ENCODE assay signal across 11 cellular contexts in the genomic region with DNA sequence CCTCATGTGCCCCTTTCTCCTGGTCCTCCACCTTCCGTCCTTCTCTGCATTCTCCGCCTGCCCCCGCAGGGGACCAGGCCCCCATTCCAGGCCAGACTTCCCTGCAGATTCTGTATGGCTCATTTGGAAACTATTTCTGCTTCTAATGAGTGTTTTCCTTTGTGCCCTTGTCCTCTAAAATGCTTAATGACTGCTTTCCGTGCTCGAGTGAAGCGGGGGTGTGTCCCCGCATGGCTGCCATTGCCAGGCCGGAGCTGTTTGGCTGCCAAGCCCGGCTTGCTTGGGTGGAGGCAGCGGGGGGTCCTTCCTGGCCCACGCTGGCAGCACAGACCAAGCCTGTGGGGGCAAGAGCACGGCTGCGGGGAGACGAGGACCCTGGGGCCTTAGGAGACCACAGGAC.
DNase-seq lines count a peak whose midpoint lies in the region; FAIRE-seq and TF ChIP-seq lines count a peak whose summit lies in the region.
"Had no signal": no experiment of that assay in that cellular context is flagged by ENCODE, and none has a peak within 500 bp of the region (broad histone marks: within the 10 kb centered on the region; RNA-seq: fewer than 3 reads in every experiment).

No MANE protein-coding gene starts in this region.

- H3K9me3 ChIP-seq in astrocyte (ENCODE audit: insufficient read depth, low read depth, low read length) (no peaks in the 10 kb centered on the region), kidney (ENCODE audit: control insufficient read depth in 1 of 2, low read length in 2 of 2) (no peaks in the 10 kb centered on the region), tibial nerve (no peaks in the 10 kb centered on the region)
- H3K9me3 ChIP-seq: prostate gland had no signal

- peak overlapping the region; percentile 57 for H3K4me2 ChIP-seq in astrocyte (ENCODE audit: low read length)

- intact Hi-C loops in kidney (cut with DNase I) = no loop called here

- H3K4me3 Mint-ChIP-seq in astrocyte (ENCODE audit: unreplicated experiment) = no peak overlapping the region

- TF ChIP-seq POLR2A in tibial nerve (IDR thresholded peaks at IDR 0.05) = no peak

- H3K9ac ChIP-seq in astrocyte (ENCODE audit: low read length) (peak overlapping the region; percentile 83), kidney (ENCODE audit: low read length in 2 of 2) (peak overlapping the region in 1 of 2 donors; percentile 58)

- peak overlapping the region; percentile 77 for H3K27ac Mint-ChIP-seq in astrocyte (ENCODE audit: unreplicated experiment)

- H3K36me3 Mint-ChIP-seq in astrocyte (ENCODE audit: low read depth, unreplicated experiment) = no peaks in the 10 kb centered on the region

- H3K4me1 ChIP-seq in astrocyte (ENCODE audit: insufficient read depth, low read length) (peaks cover 35% of the 10 kb centered on the region), kidney (ENCODE audit: control insufficient read depth in 1 of 2, insufficient read depth in 1 of 2, low read depth in 1 of 2, low read length in 2 of 2) (peaks cover 13 to 22% of the 10 kb centered on the region in 2 donors), tibial nerve (peaks cover 2 to 51% (median 19%) of the 10 kb centered on the region in 4 donors)
- H3K4me1 ChIP-seq: prostate gland had no signal

- no peaks in the 10 kb centered on the region for H4K20me1 ChIP-seq in astrocyte (ENCODE audit: insufficient read depth, low read length)

- TF ChIP-seq EP300 in tibial nerve (IDR thresholded peaks at IDR 0.05) = peak; percentile 45 to 87

- H3K36me3 ChIP-seq in astrocyte (ENCODE audit: insufficient read depth, low read length) (no peaks in the 10 kb centered on the region), kidney (ENCODE audit: control insufficient read depth in 1 of 2, insufficient read depth in 2 of 2, low read length in 2 of 2) (no peaks in the 10 kb centered on the region), tibial nerve (no peaks in the 10 kb centered on the region)
- H3K36me3 ChIP-seq: prostate gland had no signal

- FAIRE-seq in astrocyte (lab: Jason Lieb, UNC) (peak; percentile 65), kidney (lab: Jason Lieb, UNC) (no peak)

- DNase-seq in NCI-H1417 (lab: John Stamatoyannopoulos, UW) = peak; percentile 40 to 68 (median 57)
- DNase-seq in NCI-H1417 treated with DMSO at 0.1 percent for 48 hours (lab: John Stamatoyannopoulos, UW) = no peak
- peak; percentile 91 for DNase-seq in astrocyte (ENCODE audit: low read depth)
- peak; percentile 90 for DNase-seq in kidney
- DNase-seq in tibial nerve (ENCODE audit: low spot score in 2 of 2) = no peak
- DNase-seq in GM19238 (ENCODE audit: insufficient read length, low spot score) = no peak
- no peak for DNase-seq in NOMO-1 treated with dmso at 0.1 percent for 144 hours (lab: John Stamatoyannopoulos, UW; ENCODE audit: unreplicated experiment)
- DNase-seq in T-helper 2 cell = no peak
- DNase-seq: MV-4-11 had no signal

- no peaks in the 10 kb centered on the region for H3K79me2 ChIP-seq in astrocyte (ENCODE audit: insufficient read depth, low read length)

- H3K27me3 Mint-ChIP-seq in astrocyte (ENCODE audit: low read depth, unreplicated experiment) = peaks cover 2% of the 10 kb centered on the region

- 37 to 43% methylated on average over 14 of the region's 14 CpGs for WGBS in tibial nerve, 2 donors

- peak overlapping the region; percentile 2 for H3K4me3 ChIP-seq in astrocyte (ENCODE audit: insufficient read depth, low read depth, low read length)
- no peak overlapping the region for H3K4me3 ChIP-seq in kidney (ENCODE audit: low read length in 2 of 2)
- no peak overlapping the region for H3K4me3 ChIP-seq in tibial nerve
- H3K4me3 ChIP-seq: prostate gland had no signal

- H3K4me1 Mint-ChIP-seq in astrocyte (ENCODE audit: low read depth, unreplicated experiment) = peaks cover 18% of the 10 kb centered on the region

- H2AFZ ChIP-seq in astrocyte (ENCODE audit: low read depth, low read length) = peak overlapping the region; percentile 73

- peak overlapping the region; percentile 99 for H3K27ac ChIP-seq in astrocyte (ENCODE audit: low read depth, low read length)
- peak overlapping the region in 1 of 2 donors; percentile 78 for H3K27ac ChIP-seq in kidney (ENCODE audit: low read depth in 2 of 2, low read length in 2 of 2)
- H3K27ac ChIP-seq in tibial nerve = peak overlapping the region; percentile 76 to 92 (median 90)
- H3K27ac ChIP-seq: 22Rv1, prostate gland had no signal

- TF ChIP-seq CTCF in astrocyte (IDR thresholded peaks at IDR 0.05; ENCODE audit: insufficient read depth, low read depth, low read length) = no peak
- TF ChIP-seq CTCF in kidney (IDR thresholded peaks at IDR 0.05; ENCODE audit: borderline replicate concordance, extremely low read depth, insufficient read depth) = no peak
- no peak for TF ChIP-seq CTCF in tibial nerve (IDR thresholded peaks at IDR 0.05)

- H3K9me3 Mint-ChIP-seq in astrocyte (ENCODE audit: unreplicated experiment) = peaks cover 5% of the 10 kb centered on the region

- H3K27me3 ChIP-seq in astrocyte (ENCODE audit: insufficient read depth, low read length) (no peaks in the 10 kb centered on the region), tibial nerve (no peaks in the 10 kb centered on the region)

Comparison
In these comparisons a context has a peak if more than half of its experiments do, and no peak if none do; other contexts are left out.
1. DNase-seq: peak in NCI-H1417 (3 of 3), astrocyte (single experiment) and kidney (single experiment); none in NCI-H1417 treated with DMSO at 0.1 percent for 48 hours (single experiment), tibial nerve (0 of 2), GM19238 (single experiment), NOMO-1 treated with dmso at 0.1 percent for 144 hours (single experiment) and T-helper 2 cell (0 of 5).